14 cellular contexts compared by ENCODE assay signal in genomic region chr12:76588881-76589565, GRCh38. TPM values are rescaled to one million over a fixed set of nuclear protein-coding genes. Genes with fewer than 3 reads are reported as not detected.
A peak's percentile ranks its signal among the peaks of the same experiment; 100 is the strongest.
DNase-seq lines count a peak whose midpoint lies in the region; ATAC-seq and TF ChIP-seq lines count a peak whose summit lies in the region.
"Had no signal": no experiment of that assay in that cellular context is flagged by ENCODE, and none has a peak within 500 bp of the region (broad histone marks: within the 10 kb centered on the region; RNA-seq: fewer than 3 reads in every experiment).

No MANE protein-coding gene starts in this region.

- H3K27ac ChIP-seq in Peyer's patch = peak overlapping the region in 3 of 4 donors; percentile 13 to 16 (median 15)
- H3K27ac ChIP-seq: 22Rv1, dorsolateral prefrontal cortex had no signal

- no peak for TF ChIP-seq CTCF in Peyer's patch (IDR thresholded peaks at IDR 0.05)

- H3K36me3 ChIP-seq in Peyer's patch = no peaks in the 10 kb centered on the region

- DNase-seq in NK-92 treated with Interleukin-12 subunit alpha and Interleukin-12 subunit beta, amount 100 ng/mL, for 24 hours (lab: John Stamatoyannopoulos, UW) = peak; percentile 48
- no peak for DNase-seq in NK-92 (lab: John Stamatoyannopoulos, UW; ENCODE audit: unreplicated experiment)
- DNase-seq in Peyer's patch = no peak
- DNase-seq in fibroblast of the conjunctiva (ENCODE audit: low read depth) = peak; percentile 56
- no peak for DNase-seq in NCI-H1092 (lab: John Stamatoyannopoulos, UW)
- DNase-seq: dorsolateral prefrontal cortex; H9; PC-3; stimulated activated CD4-positive, alpha-beta T cell treated with anti-CD3 and anti-CD28 coated beads, Interleukin-4, amount 100 ng/mL, for 1 hour had no signal

- H3K4me3 Mint-ChIP-seq in stimulated activated memory B cell treated with anti-CD40 and anti-IgM and Interleukin-4, amounts not matched to agents 10 μg/mL and 1 μg/mL and 100 μg/mL, for 72 hours = no peak overlapping the region
- H3K4me3 Mint-ChIP-seq: H9 had no signal

- no peak overlapping the region for H3K4me3 ChIP-seq in Peyer's patch
- H3K4me3 ChIP-seq: dorsolateral prefrontal cortex, GM12878 had no signal

- H3K27me3 ChIP-seq in Peyer's patch = no peaks in the 10 kb centered on the region
- H3K27me3 ChIP-seq: dorsolateral prefrontal cortex had no signal

- H3K27me3 Mint-ChIP-seq in stimulated activated memory B cell treated with anti-CD40 and anti-IgM and Interleukin-4, amounts not matched to agents 10 μg/mL and 1 μg/mL and 100 μg/mL, for 72 hours = no peaks in the 10 kb centered on the region

- no peaks in the 10 kb centered on the region for H3K4me1 Mint-ChIP-seq in stimulated activated memory B cell treated with anti-CD40 and anti-IgM and Interleukin-4, amounts not matched to agents 10 μg/mL and 1 μg/mL and 100 μg/mL, for 72 hours
- H3K4me1 Mint-ChIP-seq: H9 had no signal

- peak; percentile 45 for ATAC-seq in stimulated activated memory B cell treated with anti-CD40 and anti-IgM and Interleukin-4, amounts not matched to agents 10 μg/mL and 1 μg/mL and 100 μg/mL, for 72 hours
- ATAC-seq in GM21390 (IDR thresholded peaks at IDR 0.05; ENCODE audit: unreplicated experiment) (no peak), GM21619 (IDR thresholded peaks at IDR 0.05; ENCODE audit: unreplicated experiment) (no peak)
- ATAC-seq: GM12878, PC-3 had no signal

- H3K9me3 ChIP-seq in Peyer's patch = no peaks in the 10 kb centered on the region

- no peaks in the 10 kb centered on the region for H3K4me1 ChIP-seq in Peyer's patch

- H3K27ac Mint-ChIP-seq in stimulated activated memory B cell treated with anti-CD40 and anti-IgM and Interleukin-4, amounts not matched to agents 10 μg/mL and 1 μg/mL and 100 μg/mL, for 72 hours = no peak overlapping the region
- H3K27ac Mint-ChIP-seq: H9 had no signal

- no peaks in the 10 kb centered on the region for H3K36me3 Mint-ChIP-seq in stimulated activated memory B cell treated with anti-CD40 and anti-IgM and Interleukin-4, amounts not matched to agents 10 μg/mL and 1 μg/mL and 100 μg/mL, for 72 hours

- no peak for TF ChIP-seq POLR2A in Peyer's patch (IDR thresholded peaks at IDR 0.05)

- no peaks in the 10 kb centered on the region for H3K9me3 Mint-ChIP-seq in stimulated activated memory B cell treated with anti-CD40 and anti-IgM and Interleukin-4, amounts not matched to agents 10 μg/mL and 1 μg/mL and 100 μg/mL, for 72 hours
- H3K9me3 Mint-ChIP-seq: H9 had no signal

RNA-seq across cellular contexts. Expression of gene OSBPL8, which starts 29.5 kb away (rescaled TPM):
- 10 to 100 TPM; 39.0 to 69.3 (median 49.0) TPM for total RNA-seq in Peyer's patch

Comparison
In these comparisons a context has a peak if more than half of its experiments do, and no peak if none do; other contexts are left out.
1. DNase-seq: peak in NK-92 treated with Interleukin-12 subunit alpha and Interleukin-12 subunit beta, amount 100 ng/mL, for 24 hours (single experiment) and fibroblast of the conjunctiva (single experiment); none in NK-92 (single experiment), Peyer's patch (0 of 3) and NCI-H1092 (single experiment).